ENCODE assay signal across 8 cellular contexts in the genomic region with DNA sequence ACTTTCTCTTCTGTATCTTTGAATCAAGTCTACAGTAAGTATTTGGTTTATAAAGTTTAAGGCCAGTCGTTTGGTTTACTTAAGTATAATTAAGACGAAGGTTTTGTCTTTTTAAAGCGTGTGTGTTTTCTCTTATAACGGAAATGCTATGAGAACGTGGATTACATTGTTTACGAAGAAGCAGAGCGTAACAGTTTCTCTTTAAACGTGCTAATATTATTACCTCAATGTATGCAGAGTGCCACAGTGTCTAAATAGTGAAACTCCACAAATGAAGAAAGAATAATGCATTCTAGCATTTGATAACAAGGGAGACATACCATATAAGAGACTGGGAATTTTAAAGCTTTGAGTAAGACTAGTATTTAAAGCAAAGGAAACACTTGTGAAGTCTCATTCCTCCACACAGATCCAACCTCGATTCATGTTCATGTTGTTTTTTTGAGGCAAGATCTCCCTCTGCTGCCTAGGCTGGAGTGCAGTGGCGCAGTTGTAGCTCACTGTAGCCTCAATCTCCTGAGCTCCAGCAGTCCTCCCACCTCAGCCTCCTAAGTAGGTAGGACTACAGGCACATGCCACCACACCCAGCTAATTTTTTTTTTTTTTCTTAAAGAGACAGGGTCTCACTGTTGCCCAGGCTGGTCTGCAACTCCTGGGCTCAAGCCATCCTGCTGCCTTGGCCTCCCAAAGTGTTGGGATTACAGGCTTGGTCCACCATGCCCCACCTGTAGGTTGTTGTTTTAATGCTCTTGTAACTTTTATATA. TPM values are rescaled to one million over a fixed set of nuclear protein-coding genes. Genes with fewer than 3 reads are reported as not detected.
A peak's percentile ranks its signal among the peaks of the same experiment; 100 is the strongest.
DNase-seq lines count a peak whose midpoint lies in the region; ATAC-seq, FAIRE-seq and TF ChIP-seq lines count a peak whose summit lies in the region.

No MANE protein-coding gene starts in this region.

- TF ChIP-seq CTCF in astrocyte of the spinal cord (IDR thresholded peaks at IDR 0.05; ENCODE audit: low read depth, low read length) (peak; percentile 49), left lung (IDR thresholded peaks at IDR 0.05) (no peak)

- H3K27ac ChIP-seq in GM23248, result peak overlapping the region; percentile 66
- H3K27ac ChIP-seq in SJCRH30, result no peak overlapping the region
- H3K27ac ChIP-seq in left lung, result peak overlapping the region; percentile 68 to 69

- intact Hi-C loops in left lung (cut with DNase I), result no loop called here

- H3K4me3 ChIP-seq in GM23248 (peak overlapping the region; percentile 82), SJCRH30 (peak overlapping the region; percentile 64), astrocyte of the spinal cord (ENCODE audit: low read depth, low read length) (peak overlapping the region; percentile 84), left lung (peak overlapping the region; percentile 48 to 57)

- H3K79me2 ChIP-seq in GM23248 (ENCODE audit: insufficient read depth), result peaks cover 60% of the 10 kb centered on the region

- no peaks in the 10 kb centered on the region for H3K9me2 ChIP-seq in GM23248 (ENCODE audit: insufficient read depth)

- no peaks in the 10 kb centered on the region for H3K9me3 ChIP-seq in GM23248 (ENCODE audit: low read depth)
- no peaks in the 10 kb centered on the region for H3K9me3 ChIP-seq in SJCRH30 (replicated peaks)
- no peaks in the 10 kb centered on the region for H3K9me3 ChIP-seq in left lung

- peak overlapping the region; percentile 64 for H2AFZ ChIP-seq in GM23248

- no peaks in the 10 kb centered on the region for H3K36me3 ChIP-seq in GM23248 (ENCODE audit: low read depth)
- H3K36me3 ChIP-seq in SJCRH30, result no peaks in the 10 kb centered on the region
- H3K36me3 ChIP-seq in left lung, result peaks cover 0 to 4% of the 10 kb centered on the region in 2 donors

- peaks cover 6% of the 10 kb centered on the region for H3K4me1 ChIP-seq in GM23248 (ENCODE audit: insufficient read depth)
- H3K4me1 ChIP-seq in SJCRH30, result no peaks in the 10 kb centered on the region
- H3K4me1 ChIP-seq in left lung, result peaks cover 0 to 20% of the 10 kb centered on the region in 2 donors

- FAIRE-seq in GM12891 (lab: Jason Lieb, UNC), result no peak

- 1 to 2% methylated on average over 10 of the region's 10 CpGs for WGBS in GM23248 (ENCODE audit: low coverage in 1 of 2, low lambda C conversion rate in 2 of 2, missing lambda C conversion rate in 2 of 2), 2 experiments

- no peak for TF ChIP-seq POLR2A in GM12891 (IDR thresholded peaks at IDR 0.05; ENCODE audit: low read depth, low read length)

- H3F3A ChIP-seq in GM23248 (ENCODE audit: insufficient read depth), result peaks cover 17% of the 10 kb centered on the region

- H3K27me3 ChIP-seq in GM23248 (replicated peaks; ENCODE audit: insufficient read depth) (no peaks in the 10 kb centered on the region), SJCRH30 (no peaks in the 10 kb centered on the region), left lung (no peaks in the 10 kb centered on the region)

- in situ Hi-C loops in GM23248 (cut with MboI) (no loop called here), astrocyte of the spinal cord (cut with HindIII; ENCODE audit: low sequenced_read_pairs) (no loop called here)

- peak overlapping the region; percentile 90 for H3K9ac ChIP-seq in GM23248

- no peaks in the 10 kb centered on the region; the same call in 1 of the 2 replicates for H4K20me1 ChIP-seq in GM23248 (ENCODE audit: insufficient read depth)

- DNase-seq in AG08395 (ENCODE audit: low spot score) (peak; percentile 2), GM23248 (peak; percentile 49), SJCRH30 (peak in 1 of 2 experiments; percentile 47), astrocyte of the spinal cord (ENCODE audit: low read depth, low spot score) (peak; percentile 51), left lung (peak in 1 of 2 donors; percentile 37), GM12891 (ENCODE audit: insufficient read length, low spot score) (no peak)
- DNase-seq in stimulated activated naive CD4-positive, alpha-beta T cell (lab: John Stamatoyannopoulos, UW), result peak in 5 of 6 experiments; percentile 12 to 55 (median 37)

- ATAC-seq in left lung (peak; percentile 7), HG03045 (IDR thresholded peaks at IDR 0.05; ENCODE audit: unreplicated experiment) (no peak)

- H3K4me2 ChIP-seq in GM23248 (ENCODE audit: unreplicated experiment), result peak overlapping the region; percentile 98

TF ChIP-seq in GM12891, 5 proteins besides CTCF, POLR2A, EP300 and RAD21:
- no peak for TF ChIP-seq TAF1 (IDR thresholded peaks at IDR 0.05; ENCODE audit: low read depth, low read length)
- TF ChIP-seq POLR2AphosphoS5 (IDR thresholded peaks at IDR 0.05; ENCODE audit: low read depth, low read length), result no peak
- no peak for TF ChIP-seq POU2F2 (IDR thresholded peaks at IDR 0.05; ENCODE audit: low read depth, low read length)
- no peak for TF ChIP-seq SPI1 (IDR thresholded peaks at IDR 0.05; ENCODE audit: low read depth, low read length)
- no peak for TF ChIP-seq PAX5 (IDR thresholded peaks at IDR 0.05; ENCODE audit: insufficient read depth, low read length, severe bottlenecking)

RNA-seq across cellular contexts. Expression of gene USP42, which starts 1.6 kb away (rescaled TPM):
- 5.3 and 5.7 TPM in 2 replicates for total RNA-seq in GM23248 (2014; rRNA removed; shearing (Covaris generic))
- polyA plus RNA-seq in GM23248 (2016; fragmentation: Nextera tagmentation; extraction: Ambion mirVana), result 4.0 and 5.9 TPM in 2 replicates
- 11.9 and 14.9 TPM in 2 replicates for total RNA-seq in SJCRH30 (2014; rRNA removed; shearing (Covaris generic))
- 1 to 10 TPM; 8.0 to 8.7 TPM for total RNA-seq in left lung
- 2.7 TPM for polyA plus RNA-seq in GM12891 (2012; ENCODE audit: low read depth, missing spikeins)

RNA-seq across cellular contexts. Expression of gene EIF2AK1, which starts 47.3 kb away (rescaled TPM):
- 103 and 173 TPM in 2 replicates for total RNA-seq in GM23248 (2014; rRNA removed; shearing (Covaris generic))
- 102 and 113 TPM in 2 replicates for polyA plus RNA-seq in GM23248 (2016; fragmentation: Nextera tagmentation; extraction: Ambion mirVana)
- 75.3 and 75.5 TPM in 2 replicates for total RNA-seq in SJCRH30 (2014; rRNA removed; shearing (Covaris generic))
- 10 to 100 TPM; 93.2 to 98.9 TPM for total RNA-seq in left lung
- 42.4 TPM for polyA plus RNA-seq in GM12891 (2012; ENCODE audit: low read depth, missing spikeins)
